8 cellular contexts compared by ENCODE assay signal in genomic region chr2:109613922-109614714, GRCh38. TPM values are rescaled to one million over a fixed set of nuclear protein-coding genes. Genes with fewer than 3 reads are reported as not detected.
DNase-seq lines count a peak whose midpoint lies in the region; ATAC-seq and TF ChIP-seq lines count a peak whose summit lies in the region.

TSS of gene SEPTIN10 (minus strand) at chr2:109613966. CDS start at chr2:109613827, 139 bp downstream.
TSS of gene SOWAHC (plus strand) at chr2:109614364. CDS start at chr2:109614490, 126 bp downstream.

- H3K27me3 Mint-ChIP-seq in activated naive CD8-positive, alpha-beta T cell treated with anti-CD3 and anti-CD28 coated beads, Interleukin-2, amount 50 U/mL, for 24 hours = peaks cover 77% of the 10 kb centered on the region

- H3K4me3 Mint-ChIP-seq in activated naive CD8-positive, alpha-beta T cell treated with anti-CD3 and anti-CD28 coated beads, Interleukin-2, amount 50 U/mL, for 24 hours = peak within 1 kb of the TSS; percentile 80

- intact Hi-C loops in ovary (cut with DNase I) (loop anchor here in 2 of 4 donors (10.0 kb wide), 1 partner anchor 81 kb away; no protein-coding TSS in a partner anchor), testis (cut with DNase I; ENCODE audit: low total_unique reads) (no loop called here)

- DNase-seq in COR-L47 (lab: John Stamatoyannopoulos, UW) (peak; percentile 91), KBM-7 (peak; percentile 47), SW 1271 (lab: John Stamatoyannopoulos, UW) (peak; percentile 99), cardiac muscle cell (ENCODE audit: low read depth in 1 of 2, low spot score in 1 of 2) (peak; percentile 99 to 100), ovary (peak; percentile 96 to 98 (median 97)), testis (peak; percentile 97)
- DNase-seq in activated naive CD8-positive, alpha-beta T cell treated with anti-CD3 and anti-CD28 coated beads, Interleukin-2, amount 50 U/mL, for 24 hours = peak; percentile 78

- TF ChIP-seq POLR2A in ovary (IDR thresholded peaks at IDR 0.05) (peak; percentile 84), testis (IDR thresholded peaks at IDR 0.05) (peak; percentile 31)

- peaks cover 13% of the 10 kb centered on the region for H3K4me1 ChIP-seq in cardiac muscle cell (ENCODE audit: low read depth)
- H3K4me1 ChIP-seq in ovary (ENCODE audit: insufficient read depth) = peaks cover 18% of the 10 kb centered on the region
- H3K4me1 ChIP-seq in testis = peaks cover 20% of the 10 kb centered on the region

- ATAC-seq in GM21529 (IDR thresholded peaks at IDR 0.05; ENCODE audit: unreplicated experiment) = peak; percentile 80
- peak; percentile 81 for ATAC-seq in activated naive CD8-positive, alpha-beta T cell treated with anti-CD3 and anti-CD28 coated beads, Interleukin-2, amount 50 U/mL, for 24 hours

- no peaks in the 10 kb centered on the region for H3K9me3 ChIP-seq in cardiac muscle cell (ENCODE audit: low read depth)
- H3K9me3 ChIP-seq in ovary = no peaks in the 10 kb centered on the region
- no peaks in the 10 kb centered on the region for H3K9me3 ChIP-seq in testis

- WGBS in ovary, 3 donors = 1 to 2% (median 1%) methylated on average over 59 to 104 of the region's 104 CpGs
- 0 to 2% methylated on average over 10 to 56 of the region's 104 CpGs for WGBS in testis, 2 donors

- peaks cover 6% of the 10 kb centered on the region for H3K36me3 Mint-ChIP-seq in activated naive CD8-positive, alpha-beta T cell treated with anti-CD3 and anti-CD28 coated beads, Interleukin-2, amount 50 U/mL, for 24 hours (ENCODE audit: low read depth)

- no peaks in the 10 kb centered on the region for H3K9me3 Mint-ChIP-seq in activated naive CD8-positive, alpha-beta T cell treated with anti-CD3 and anti-CD28 coated beads, Interleukin-2, amount 50 U/mL, for 24 hours

- H3K27ac ChIP-seq in cardiac muscle cell (peak within 1 kb of the TSS; percentile 99), ovary (peak within 1 kb of the TSS; percentile 98 to 99), testis (peak within 1 kb of the TSS; percentile 90 to 99)

- no peak for TF ChIP-seq CTCF in cardiac muscle cell (IDR thresholded peaks at IDR 0.05; ENCODE audit: low read depth, low read length)
- no peak for TF ChIP-seq CTCF in ovary (IDR thresholded peaks at IDR 0.05)
- TF ChIP-seq CTCF in testis (IDR thresholded peaks at IDR 0.05) = no peak

- peaks cover 15% of the 10 kb centered on the region for H3K4me1 Mint-ChIP-seq in activated naive CD8-positive, alpha-beta T cell treated with anti-CD3 and anti-CD28 coated beads, Interleukin-2, amount 50 U/mL, for 24 hours

- in situ Hi-C loops in KBM-7 (cut with MboI; ENCODE audit: low pct_unique_long_range_greater_than_20kb, low sequenced_read_pairs) = no loop called here

- H3K36me3 ChIP-seq in cardiac muscle cell (no peaks in the 10 kb centered on the region), ovary (no peaks in the 10 kb centered on the region), testis (ENCODE audit: low read depth, missing control alignments) (no peaks in the 10 kb centered on the region)

- no peak within 1 kb of the TSS for H3K27ac Mint-ChIP-seq in activated naive CD8-positive, alpha-beta T cell treated with anti-CD3 and anti-CD28 coated beads, Interleukin-2, amount 50 U/mL, for 24 hours

- H3K27me3 ChIP-seq in cardiac muscle cell (peaks cover 9% of the 10 kb centered on the region), ovary (no peaks in the 10 kb centered on the region), testis (no peaks in the 10 kb centered on the region)

- H3K4me3 ChIP-seq in cardiac muscle cell = peak within 1 kb of the TSS; percentile 98
- peak within 1 kb of the TSS; percentile 85 for H3K4me3 ChIP-seq in ovary
- H3K4me3 ChIP-seq in testis = peak within 1 kb of the TSS; percentile 80 to 92

- peak; percentile 88 for TF ChIP-seq EP300 in ovary (IDR thresholded peaks at IDR 0.05)

RNA-seq across cellular contexts. Expression of gene SEPTIN10, which starts in this region (rescaled TPM):
- total RNA-seq in cardiac muscle cell (51.7 and 77.3 TPM in 2 replicates), ovary (10 to 100 TPM; 71.6 to 93.8 (median 78.0) TPM), testis (100 to 1,000 TPM; 118 to 151 TPM)
- polyA plus RNA-seq in cardiac muscle cell (60.0 and 92.5 TPM in 2 replicates), ovary (10 to 100 TPM; 48.9 to 59.0 TPM), testis (ENCODE audit: insufficient read depth, low read depth, low replicate concordance) (130 TPM)

RNA-seq across cellular contexts. Expression of gene SOWAHC, which starts in this region (rescaled TPM):
- 11.7 and 13.0 TPM in 2 replicates for total RNA-seq in cardiac muscle cell
- 8.5 and 13.4 TPM in 2 replicates for polyA plus RNA-seq in cardiac muscle cell
- total RNA-seq in ovary = 10 to 100 TPM; 13.9 to 36.1 (median 17.0) TPM
- 1 to 10 TPM; 9.5 to 9.9 TPM for polyA plus RNA-seq in ovary
- 10 to 100 TPM; 28.0 to 30.1 TPM for total RNA-seq in testis
- 13.3 TPM for polyA plus RNA-seq in testis (ENCODE audit: insufficient read depth, low read depth, low replicate concordance)

Comparison
In these comparisons a context has a peak if more than half of its experiments do, and no peak if none do; other contexts are left out.
1. Peak in every context shown above with its lines: DNase-seq, ATAC-seq, H3K4me3 ChIP-seq and H3K27ac ChIP-seq.
2. DNase-seq: peak in every context shown above with its lines; median percentile 100 in cardiac muscle cell; 99 in SW 1271; 97 in ovary; 97 in testis; 91 in COR-L47; 78 in activated naive CD8-positive, alpha-beta T cell treated with anti-CD3 and anti-CD28 coated beads, Interleukin-2, amount 50 U/mL, for 24 hours; 47 in KBM-7.